In the genomic region with DNA sequence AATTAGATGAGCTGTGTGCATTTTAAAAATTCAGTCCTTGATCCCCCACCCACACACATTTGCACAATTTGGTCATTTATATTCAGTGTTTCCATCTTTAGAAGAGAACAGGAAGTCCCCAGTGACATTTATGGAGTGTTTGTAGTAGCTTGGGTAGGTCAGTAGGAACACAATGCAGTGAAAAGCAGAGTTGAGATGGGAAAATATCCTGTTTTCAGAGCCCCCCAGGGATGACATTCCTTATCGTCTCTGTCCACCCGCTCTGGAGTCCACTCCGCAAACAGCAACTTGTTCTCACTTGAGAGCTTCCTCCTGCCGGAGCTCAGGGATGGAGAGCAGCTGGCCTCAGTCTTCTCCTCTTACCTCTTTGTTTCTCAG, we compare ENCODE assay signal across 9 cellular contexts.
DNase-seq lines count a peak whose midpoint lies in the region; ATAC-seq and TF ChIP-seq lines count a peak whose summit lies in the region.
"Had no signal": no experiment of that assay in that cellular context is flagged by ENCODE, and none has a peak within 500 bp of the region (broad histone marks: within the 10 kb centered on the region; RNA-seq: fewer than 3 reads in every experiment).

No MANE protein-coding gene starts in this region.

- H3K79me2 ChIP-seq in smooth muscle cell (ENCODE audit: low read depth): peaks cover 66% of the 10 kb centered on the region

- H3F3A ChIP-seq in smooth muscle cell (ENCODE audit: low read depth): peaks cover 47% of the 10 kb centered on the region

- peak; percentile 44 for ATAC-seq in activated B cell treated with CpG ODN at 0.5 μM for 24 hours (ENCODE audit: low read depth)
- peak; percentile 7 for ATAC-seq in left ventricle myocardium superior
- ATAC-seq in esophagus mucosa: no peak
- ATAC-seq in HG03571 (IDR thresholded peaks at IDR 0.05; ENCODE audit: unreplicated experiment): no peak

- POLR2A ChIA-PET in activated B cell treated with CpG ODN at 0.5 μM for 24 hours (lab: Charles Lee): interaction anchor here (0.6 to 9.0 kb wide), 17 partner anchors 10 to 871 kb away, joined by 3 to 150 read pairs (median 8); a partner anchor contains a TSS

- no peak overlapping the region for H2AFZ ChIP-seq in smooth muscle cell (ENCODE audit: low read depth)

- no peaks in the 10 kb centered on the region for H3K9me3 Mint-ChIP-seq in activated B cell treated with CpG ODN at 0.5 μM for 24 hours

- peak overlapping the region; percentile 72 for H3K9ac ChIP-seq in HUES64 (ENCODE audit: low read depth, low read length)
- H3K9ac ChIP-seq in smooth muscle cell (ENCODE audit: low read depth): peak overlapping the region; percentile 13

- no peak for DNase-seq in activated B cell treated with CpG ODN at 0.5 μM for 24 hours
- DNase-seq in left ventricle myocardium superior: peak; percentile 23
- DNase-seq in smooth muscle cell (lab: John Stamatoyannopoulos, UW; ENCODE audit: unreplicated experiment): no peak
- no peak for DNase-seq in activated effector memory CD4-positive, alpha-beta T cell treated with Interleukin-2 at 50 U/mL for 16 hours
- DNase-seq in NCI-H748 treated with DMSO at 0.1 percent for 48 hours (lab: John Stamatoyannopoulos, UW): no peak

- CTCF ChIA-PET in activated B cell treated with CpG ODN at 0.5 μM for 24 hours (lab: Charles Lee): interaction anchor here (0.8 to 3.6 kb wide), 6 partner anchors 22 to 541 kb away, joined by 3 to 32 read pairs (median 6); no protein-coding TSS in a partner anchor

- H3K27ac ChIP-seq in HUES64 (ENCODE audit: low read depth, low read length) (peak overlapping the region; percentile 99), smooth muscle cell (ENCODE audit: low read depth) (peak overlapping the region; percentile 79)

- H3K27ac Mint-ChIP-seq in activated B cell treated with CpG ODN at 0.5 μM for 24 hours: peak overlapping the region; percentile 84

- H3K4me3 ChIP-seq in HUES64 (ENCODE audit: low read length) (no peak overlapping the region), smooth muscle cell (no peak overlapping the region)
- H3K4me3 ChIP-seq: right lobe of liver had no signal

- H4K20me1 ChIP-seq in smooth muscle cell (ENCODE audit: low read depth): peaks cover 100% of the 10 kb centered on the region

- H3K36me3 ChIP-seq in HUES64 (ENCODE audit: insufficient read depth, low read length): peaks cover 14% of the 10 kb centered on the region; the same call in 1 of the 2 replicates
- H3K36me3 ChIP-seq in smooth muscle cell (ENCODE audit: low read depth): no peaks in the 10 kb centered on the region
- H3K36me3 ChIP-seq: right lobe of liver had no signal

- peaks cover 51% of the 10 kb centered on the region for H3K36me3 Mint-ChIP-seq in activated B cell treated with CpG ODN at 0.5 μM for 24 hours (ENCODE audit: low read depth)

- H3K27me3 ChIP-seq in HUES64 (ENCODE audit: insufficient read depth, low read length) (no peaks in the 10 kb centered on the region), smooth muscle cell (ENCODE audit: low read depth) (no peaks in the 10 kb centered on the region)
- H3K27me3 ChIP-seq: right lobe of liver had no signal

- WGBS in HUES64: 72% methylated on average over 4 of the region's 4 CpGs
- WGBS in smooth muscle cell (ENCODE audit: low lambda C conversion rate): 14% methylated on average over 4 of the region's 4 CpGs

- peaks cover 62% of the 10 kb centered on the region for H3K4me1 ChIP-seq in HUES64 (ENCODE audit: insufficient read depth, low read length)
- peaks cover 71% of the 10 kb centered on the region for H3K4me1 ChIP-seq in smooth muscle cell (ENCODE audit: low read depth)

- no peaks in the 10 kb centered on the region for H3K27me3 Mint-ChIP-seq in activated B cell treated with CpG ODN at 0.5 μM for 24 hours

- H3K4me3 Mint-ChIP-seq in activated B cell treated with CpG ODN at 0.5 μM for 24 hours: peak overlapping the region; percentile 72

- no peak for TF ChIP-seq CTCF in activated B cell treated with CpG ODN at 0.5 μM for 24 hours (IDR thresholded peaks at IDR 0.05)
- TF ChIP-seq CTCF in smooth muscle cell (IDR thresholded peaks at IDR 0.05; ENCODE audit: borderline replicate concordance, insufficient read depth, poor library complexity, severe bottlenecking): no peak

- H3K9me3 ChIP-seq in HUES64 (ENCODE audit: insufficient read depth, low read depth, low read length) (no peaks in the 10 kb centered on the region), smooth muscle cell (replicated peaks; ENCODE audit: low read depth) (no peaks in the 10 kb centered on the region)
- H3K9me3 ChIP-seq: right lobe of liver had no signal

- peaks cover 97% of the 10 kb centered on the region for H3K4me1 Mint-ChIP-seq in activated B cell treated with CpG ODN at 0.5 μM for 24 hours

- peak overlapping the region; percentile 55 for H3K4me2 ChIP-seq in smooth muscle cell

- intact Hi-C loops in activated B cell treated with CpG ODN at 0.5 μM for 24 hours (cut with micrococcal nuclease): loop anchor here (1.0 to 5.0 kb wide), 5 partner anchors 8 to 41 kb away; no protein-coding TSS in a partner anchor
- intact Hi-C loops in left ventricle myocardium superior (cut with micrococcal nuclease): no loop called here

Comparison
In these comparisons a context has a peak if more than half of its experiments do, and no peak if none do; other contexts are left out.
1. ATAC-seq: peak in activated B cell treated with CpG ODN at 0.5 μM for 24 hours (single experiment) and left ventricle myocardium superior (single experiment); none in esophagus mucosa (single experiment) and HG03571 (single experiment).